ENCODE assay signal across 10 cellular contexts in the genomic region with DNA sequence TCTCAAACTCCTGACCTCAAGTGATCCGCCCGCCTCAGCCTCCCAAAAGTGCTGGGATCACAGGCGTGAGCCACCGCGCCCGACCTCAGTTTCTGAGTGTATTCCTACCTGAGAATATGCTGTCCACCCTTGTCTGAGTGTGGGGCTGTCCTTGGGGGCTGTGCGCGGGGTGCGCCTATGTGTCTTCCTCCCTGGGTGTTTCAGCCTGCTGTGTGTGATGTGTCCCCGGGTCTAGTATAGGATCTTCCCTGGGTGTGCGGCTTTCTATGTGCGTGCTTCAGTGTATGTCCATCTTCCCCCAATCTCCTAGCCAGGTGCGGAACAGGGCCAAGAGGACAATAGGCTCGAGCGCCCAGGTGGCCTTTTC. TPM values are rescaled to one million over a fixed set of nuclear protein-coding genes. Genes with fewer than 3 reads are reported as not detected.
DNase-seq lines count a peak whose midpoint lies in the region; ATAC-seq and TF ChIP-seq lines count a peak whose summit lies in the region.
"Had no signal": no experiment of that assay in that cellular context is flagged by ENCODE, and none has a peak within 500 bp of the region (broad histone marks: within the 10 kb centered on the region; RNA-seq: fewer than 3 reads in every experiment).

No MANE protein-coding gene starts in this region.

- POLR2A ChIA-PET in RWPE1 (lab: Yijun Ruan, JAX; ENCODE audit: low non-redundant PET): no interaction called here

- H3K14ac ChIP-seq in trophoblast cell (ENCODE audit: low read length): peak overlapping the region; percentile 47

- no peaks in the 10 kb centered on the region for H3K36me3 ChIP-seq in trophoblast cell (ENCODE audit: control insufficient read depth in 1 of 2, insufficient read depth in 2 of 2, low read length in 2 of 2)

- CTCF ChIA-PET in RWPE1 (lab: Yijun Ruan, JAX): interaction anchor here (0.6 to 1.8 kb wide), 3 partner anchors 10 to 184 kb away, joined by 3 to 4 read pairs (median 4); partner anchors contain the start of gene RPL11

- WGBS in trophoblast cell (ENCODE audit: extremely low coverage, insufficient coverage, insufficient read length): no CpG with 5 or more reads among the region's 15 CpGs

- H3K79me1 ChIP-seq in trophoblast cell (ENCODE audit: low read length): peaks cover 35% of the 10 kb centered on the region

- H3K27ac ChIP-seq in RWPE1 (peak overlapping the region; percentile 62), trophoblast cell (ENCODE audit: low read depth, low read length) (no peak overlapping the region)
- H3K27ac ChIP-seq: SK-N-MC had no signal

- peak overlapping the region; percentile 68 for H3K4me2 ChIP-seq in trophoblast cell (ENCODE audit: low read length)

- H3K9me3 ChIP-seq in trophoblast cell (ENCODE audit: insufficient read depth, low read depth, low read length): no peaks in the 10 kb centered on the region

- H4K91ac ChIP-seq in trophoblast cell (ENCODE audit: low read depth, low read length): peak overlapping the region; percentile 78

- DNase-seq in CD14-positive monocyte (ENCODE audit: low spot score) (no peak), RWPE1 (ENCODE audit: low spot score) (no peak), fibroblast of pulmonary artery (ENCODE audit: low read depth) (no peak), trophoblast cell (peak in 1 of 2 donors; percentile 52), HT-29 (ENCODE audit: low spot score) (no peak), activated gamma-delta T cell (lab: John Stamatoyannopoulos, UW) (no peak), SKM-1 treated with dmso at 0.1 percent for 144 hours (lab: John Stamatoyannopoulos, UW; ENCODE audit: unreplicated experiment) (no peak)
- DNase-seq: foreskin melanocyte had no signal

- peak overlapping the region; percentile 93 for H2BK5ac ChIP-seq in trophoblast cell (ENCODE audit: low read depth, low read length, poor library complexity)

- H3K4me1 Mint-ChIP-seq in CD14-positive monocyte: peaks cover 28% of the 10 kb centered on the region

- peak overlapping the region; percentile 21 for H3K4me3 ChIP-seq in fibroblast of pulmonary artery (replicated peaks; ENCODE audit: low read depth, low read length)
- no peak overlapping the region for H3K4me3 ChIP-seq in trophoblast cell (ENCODE audit: low read depth, low read length)
- H3K4me3 ChIP-seq: SK-N-MC had no signal

- peak overlapping the region; percentile 37 for H3K4ac ChIP-seq in trophoblast cell (ENCODE audit: low read depth, low read length)

- H3K4me1 ChIP-seq in trophoblast cell (ENCODE audit: control insufficient read depth in 1 of 2, insufficient read depth in 2 of 2, low read length in 2 of 2): peaks cover 25 to 26% of the 10 kb centered on the region in 2 experiments

- no peaks in the 10 kb centered on the region for H3K27me3 ChIP-seq in trophoblast cell (ENCODE audit: insufficient read depth, low read length)

- peak overlapping the region in 5 of 7 donors; percentile 23 to 84 (median 58) for H3K27ac Mint-ChIP-seq in CD14-positive monocyte

- peaks cover 10% of the 10 kb centered on the region for H3K79me2 ChIP-seq in trophoblast cell (ENCODE audit: control insufficient read depth, insufficient read depth, low read length, poor library complexity)

- peaks cover 0 to 9% of the 10 kb centered on the region in 2 donors for H3K36me3 Mint-ChIP-seq in CD14-positive monocyte

- TF ChIP-seq CTCF in CD14-positive monocyte (IDR thresholded peaks at IDR 0.05) (no peak), RWPE1 (conservative IDR thresholded peaks at IDR 0.05; ENCODE audit: low read depth) (no peak), fibroblast of pulmonary artery (IDR thresholded peaks at IDR 0.05; ENCODE audit: low read length, missing control alignments) (no peak)

- peak overlapping the region; percentile 61 for H4K12ac ChIP-seq in trophoblast cell (ENCODE audit: low read depth, low read length)

- H3K9ac ChIP-seq in trophoblast cell (ENCODE audit: low read length): no peak overlapping the region

- H2BK12ac ChIP-seq in trophoblast cell (ENCODE audit: low read length): peak overlapping the region; percentile 99

- ATAC-seq in HG02970 (IDR thresholded peaks at IDR 0.05; ENCODE audit: low FRiP score, unreplicated experiment): no peak

- peak overlapping the region in 1 of 2 donors; percentile 53 for H3K4me3 Mint-ChIP-seq in CD14-positive monocyte

- peak overlapping the region; percentile 96 for H2AK5ac ChIP-seq in trophoblast cell (ENCODE audit: low read length)

- no peak overlapping the region for H3K23ac ChIP-seq in trophoblast cell (ENCODE audit: low read length)

- intact Hi-C loops in CD14-positive monocyte (cut with micrococcal nuclease): no loop called here

- peaks cover 2 to 21% (median 18%) of the 10 kb centered on the region in 7 donors for H3K9me3 Mint-ChIP-seq in CD14-positive monocyte

- H4K8ac ChIP-seq in trophoblast cell (ENCODE audit: low read depth, low read length): peak overlapping the region; percentile 72

- peak overlapping the region; percentile 98 for H3K18ac ChIP-seq in trophoblast cell (ENCODE audit: low read length)

- peak overlapping the region; percentile 74 for H2BK120ac ChIP-seq in trophoblast cell (ENCODE audit: insufficient read depth, low read length, poor library complexity)

- H2AFZ ChIP-seq in trophoblast cell (ENCODE audit: insufficient read depth, low read length, poor library complexity): peak overlapping the region; percentile 83

- peaks cover 74 to 90% (median 87%) of the 10 kb centered on the region in 3 donors for H3K27me3 Mint-ChIP-seq in CD14-positive monocyte (ENCODE audit: low read depth in 3 of 3)

RNA-seq across cellular contexts. Expression of gene ID3, which starts 8.3 kb away (rescaled TPM):
- polyA plus RNA-seq in CD14-positive monocyte: 1 to 10 TPM; 1.1 to 2.5 TPM
- 335 and 340 TPM in 2 replicates for polyA plus RNA-seq in trophoblast cell (2013)
- total RNA-seq in HT-29 (2014; rRNA removed; shearing (Covaris generic)): 1.3 and 3.4 TPM in 2 replicates

RNA-seq across cellular contexts. Expression of gene E2F2, which starts 36.6 kb away (rescaled TPM):
- polyA plus RNA-seq in CD14-positive monocyte: 1 to 10 TPM in 1 of 2 donors, under 1 TPM in 1; 0.24 to 1.8 TPM
- polyA plus RNA-seq in trophoblast cell (2013): 1.2 and 1.3 TPM in 2 replicates
- total RNA-seq in HT-29 (2014; rRNA removed; shearing (Covaris generic)): 4.7 TPM in 2 replicates
